In the genomic region with DNA sequence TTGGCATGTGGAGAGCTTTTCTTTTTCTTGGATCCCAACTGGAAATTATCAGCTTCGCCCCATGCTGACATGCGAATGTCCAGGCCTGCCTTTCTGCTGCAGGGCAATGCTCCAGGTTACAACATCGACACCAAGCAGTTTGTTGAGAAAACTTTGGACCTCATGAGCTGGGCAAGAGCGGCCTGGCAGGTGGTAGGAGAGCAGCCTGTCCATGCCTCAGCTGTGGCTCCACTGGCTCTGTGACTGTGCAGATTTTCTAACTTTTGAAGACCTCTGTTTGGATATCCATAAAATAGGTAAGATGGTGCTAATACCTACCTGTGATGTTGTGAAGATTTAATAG, we compare ENCODE assay signal across 17 cellular contexts. TPM values are rescaled to one million over a fixed set of nuclear protein-coding genes. Genes with fewer than 3 reads are reported as not detected.
DNase-seq lines count a peak whose midpoint lies in the region; ATAC-seq and TF ChIP-seq lines count a peak whose summit lies in the region.
"Had no signal": no experiment of that assay in that cellular context is flagged by ENCODE, and none has a peak within 500 bp of the region (broad histone marks: within the 10 kb centered on the region; RNA-seq: fewer than 3 reads in every experiment).

No MANE protein-coding gene starts in this region.

- CTCF ChIA-PET in SK-N-SH (lab: Yijun Ruan, JAX) (interaction anchor here (0.7 to 1.4 kb wide), 3 partner anchors 16 to 375 kb away, joined by 3 to 4 read pairs (median 3); no protein-coding TSS in a partner anchor), mammary epithelial cell (lab: Charles Lee; ENCODE audit: low non-redundant PET) (no interaction called here)

- in situ Hi-C loops in mammary epithelial cell (cut with MboI; ENCODE audit: low sequenced_read_pairs in 2 of 2): no loop called here

- H3K4me2 ChIP-seq in SK-N-SH (no peak overlapping the region), mammary epithelial cell (ENCODE audit: insufficient read depth, low read depth, low read length) (no peak overlapping the region)
- H3K4me2 ChIP-seq: PC-9 had no signal

- no peak for TF ChIP-seq CTCF in fibroblast of pulmonary artery (IDR thresholded peaks at IDR 0.05; ENCODE audit: low read length, missing control alignments)
- no peak for TF ChIP-seq CTCF in liver (IDR thresholded peaks at IDR 0.05; ENCODE audit: low read depth, low read length, missing input control)
- TF ChIP-seq CTCF in prostate gland (IDR thresholded peaks at IDR 0.05): no peak
- no peak for TF ChIP-seq CTCF in SK-N-SH (IDR thresholded peaks at IDR 0.05)
- no peak for TF ChIP-seq CTCF in mammary epithelial cell (conservative IDR thresholded peaks at IDR 0.05 in 1 of 2, IDR thresholded peaks at IDR 0.05 in 1 of 2; ENCODE audit: extremely low read depth in 1 of 2, insufficient read depth in 1 of 2, low read depth in 1 of 2, low read length in 2 of 2)

- dilution Hi-C loops in mammary epithelial cell (cut with HindIII; ENCODE audit: low sequenced_read_pairs): no loop called here

- H3K9me3 ChIP-seq in liver (ENCODE audit: control insufficient read depth in 4 of 4, low read length in 3 of 4) (no peaks in the 10 kb centered on the region), prostate gland (no peaks in the 10 kb centered on the region), SK-N-SH (no peaks in the 10 kb centered on the region), mammary epithelial cell (replicated peaks; ENCODE audit: insufficient read depth, low read length) (no peaks in the 10 kb centered on the region)

- TF ChIP-seq RAD21 in liver (IDR thresholded peaks at IDR 0.05) (peak; percentile 44 to 60), SK-N-SH (IDR thresholded peaks at IDR 0.05; ENCODE audit: low read length) (no peak)

- peak; percentile 38 for ATAC-seq in sciatic nerve

- BruUV-seq in mammary epithelial cell (replicated peaks; lab: Mats Ljungman, UMichigan): no TSS peak

- no peaks in the 10 kb centered on the region for H3K79me2 ChIP-seq in SK-N-SH (ENCODE audit: insufficient read depth)
- H3K79me2 ChIP-seq in mammary epithelial cell (ENCODE audit: insufficient read depth, low read length): no peaks in the 10 kb centered on the region

- no peak for TF ChIP-seq EP300 in SK-N-SH (IDR thresholded peaks at IDR 0.05; ENCODE audit: borderline replicate concordance in 1 of 2, low read depth in 1 of 2, low read length in 1 of 2)

- H3K9ac ChIP-seq in liver (ENCODE audit: low read depth in 1 of 2, low read length in 2 of 2) (no peak overlapping the region), SK-N-SH (no peak overlapping the region), mammary epithelial cell (ENCODE audit: insufficient read depth, low read length) (no peak overlapping the region)

- no peaks in the 10 kb centered on the region for H3F3A ChIP-seq in SK-N-SH (replicated peaks; ENCODE audit: insufficient read depth)

- DNase-seq in NCI-H446 treated with DMSO at 0.1 percent for 48 hours (lab: John Stamatoyannopoulos, UW): peak; percentile 54
- peak; percentile 27 for DNase-seq in fibroblast of pulmonary artery (ENCODE audit: low read depth)
- DNase-seq in sciatic nerve (ENCODE audit: low spot score): no peak
- no peak for DNase-seq in prostate gland (ENCODE audit: low spot score)
- no peak for DNase-seq in SK-N-SH
- DNase-seq in mammary epithelial cell: no peak
- DNase-seq: CD4-positive, CD25-positive, alpha-beta regulatory T cell; COR-L47; Kasumi-1; NCI-H1694 treated with DMSO at 0.1 percent for 48 hours; NCI-H2081 treated with DMSO at 0.1 percent for 48 hours; NCI-H2171 treated with DMSO at 0.1 percent for 48 hours; NCI-H526; PC-9; RPMI8226; SIG-M5 had no signal

- WGBS in liver: 33% methylated on average over 4 of the region's 4 CpGs
- WGBS in prostate gland: 80% methylated on average over 4 of the region's 4 CpGs
- WGBS in SK-N-SH (ENCODE audit: low lambda C conversion rate): 87% methylated on average over 4 of the region's 4 CpGs
- 83% methylated on average over 3 of the region's 4 CpGs for WGBS in mammary epithelial cell (ENCODE audit: low coverage, missing lambda C conversion rate)

- H2AFZ ChIP-seq in SK-N-SH (ENCODE audit: low read depth) (no peak overlapping the region), mammary epithelial cell (ENCODE audit: low read depth, low read length) (no peak overlapping the region)
- H2AFZ ChIP-seq: PC-9 had no signal

- H3K27me3 ChIP-seq in liver (ENCODE audit: control insufficient read depth in 4 of 4, insufficient read depth in 4 of 4, low read length in 3 of 4) (no peaks in the 10 kb centered on the region), prostate gland (replicated peaks; ENCODE audit: insufficient read depth) (no peaks in the 10 kb centered on the region), SK-N-SH (ENCODE audit: insufficient read depth) (no peaks in the 10 kb centered on the region; the same call in 1 of the 2 replicates), mammary epithelial cell (ENCODE audit: insufficient read depth, low read length) (no peaks in the 10 kb centered on the region)

- no peak for TF ChIP-seq POLR2A in prostate gland (IDR thresholded peaks at IDR 0.05)

- POLR2A ChIA-PET in SK-N-SH (lab: Yijun Ruan, JAX): no interaction called here

- H3K4me3 ChIP-seq in fibroblast of pulmonary artery (replicated peaks; ENCODE audit: low read depth, low read length) (no peak overlapping the region), liver (ENCODE audit: low read depth in 1 of 3, low read length in 3 of 3) (no peak overlapping the region), prostate gland (no peak overlapping the region), SK-N-SH (ENCODE audit: low read depth in 2 of 2, low read length in 1 of 2) (no peak overlapping the region), mammary epithelial cell (replicated peaks in 1 of 3; ENCODE audit: insufficient read depth in 1 of 3, low read depth in 2 of 3, low read length in 3 of 3) (no peak overlapping the region)
- H3K4me3 ChIP-seq: PC-9 had no signal

- H3K4me1 ChIP-seq in liver (ENCODE audit: control insufficient read depth in 4 of 4, insufficient read depth in 4 of 4, low read length in 3 of 4) (peaks cover 2 to 44% (median 37%) of the 10 kb centered on the region in 4 donors), prostate gland (replicated peaks) (no peaks in the 10 kb centered on the region), SK-N-SH (ENCODE audit: control insufficient read depth in 1 of 2, insufficient read depth in 2 of 2, low read depth in 1 of 2, low read length in 1 of 2) (peaks cover 0 to 6% of the 10 kb centered on the region in 2 experiments; a peak in 1 of 4 replicates), mammary epithelial cell (ENCODE audit: insufficient read depth, low read length) (no peaks in the 10 kb centered on the region)

- H3K9me2 ChIP-seq in SK-N-SH: no peaks in the 10 kb centered on the region

- intact Hi-C loops in sciatic nerve (cut with DNase I): no loop called here
- intact Hi-C loops in prostate gland (cut with DNase I): no loop called here
- intact Hi-C loops in mammary epithelial cell (cut with micrococcal nuclease): no loop called here

- peak overlapping the region; percentile 73 to 83 for H3K27ac ChIP-seq in liver (ENCODE audit: low read depth in 1 of 2, low read length in 2 of 2)
- H3K27ac ChIP-seq in prostate gland: no peak overlapping the region
- no peak overlapping the region for H3K27ac ChIP-seq in SK-N-SH (ENCODE audit: low read depth in 2 of 2, low read length in 1 of 2)
- no peak overlapping the region for H3K27ac ChIP-seq in mammary epithelial cell (ENCODE audit: insufficient read depth, low read depth, low read length)
- H3K27ac ChIP-seq: PC-9 had no signal

- H4K20me1 ChIP-seq in SK-N-SH (ENCODE audit: insufficient read depth) (no peaks in the 10 kb centered on the region), mammary epithelial cell (ENCODE audit: insufficient read depth, low read length) (no peaks in the 10 kb centered on the region)

- H3K36me3 ChIP-seq in liver (ENCODE audit: control insufficient read depth in 4 of 4, insufficient read depth in 3 of 4, low read depth in 1 of 4, low read length in 3 of 4) (no peaks in the 10 kb centered on the region), prostate gland (no peaks in the 10 kb centered on the region), SK-N-SH (replicated peaks in 1 of 2; ENCODE audit: control insufficient read depth in 1 of 2, insufficient read depth in 2 of 2, low read length in 1 of 2) (no peaks in the 10 kb centered on the region), mammary epithelial cell (ENCODE audit: insufficient read depth, low read length) (no peaks in the 10 kb centered on the region)

TF ChIP-seq in SK-N-SH, 30 proteins besides CTCF, POLR2A, EP300 and RAD21 (continues in another document):
- TF ChIP-seq SIN3A (IDR thresholded peaks at IDR 0.05; ENCODE audit: borderline replicate concordance, low read depth, low read length) (no peak), TEAD4 (IDR thresholded peaks at IDR 0.05; ENCODE audit: borderline replicate concordance, insufficient read depth) (no peak), FOXM1 (IDR thresholded peaks at IDR 0.05; ENCODE audit: low read depth) (no peak), GABPA (IDR thresholded peaks at IDR 0.05; ENCODE audit: low read depth) (no peak), MXI1 (IDR thresholded peaks at IDR 0.05; ENCODE audit: low read depth, low read length) (no peak)
- TF ChIP-seq, protein P1, sequence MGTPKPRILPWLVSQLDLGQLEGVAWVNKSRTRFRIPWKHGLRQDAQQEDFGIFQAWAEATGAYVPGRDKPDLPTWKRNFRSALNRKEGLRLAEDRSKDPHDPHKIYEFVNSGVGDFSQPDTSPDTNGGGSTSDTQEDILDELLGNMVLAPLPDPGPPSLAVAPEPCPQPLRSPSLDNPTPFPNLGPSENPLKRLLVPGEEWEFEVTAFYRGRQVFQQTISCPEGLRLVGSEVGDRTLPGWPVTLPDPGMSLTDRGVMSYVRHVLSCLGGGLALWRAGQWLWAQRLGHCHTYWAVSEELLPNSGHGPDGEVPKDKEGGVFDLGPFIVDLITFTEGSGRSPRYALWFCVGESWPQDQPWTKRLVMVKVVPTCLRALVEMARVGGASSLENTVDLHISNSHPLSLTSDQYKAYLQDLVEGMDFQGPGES (IDR thresholded peaks at IDR 0.05; ENCODE audit: low read depth, low read length): no peak

RNA-seq across cellular contexts. Expression of a gene that starts 41.5 kb away (rescaled TPM):
- total RNA-seq in liver (10 to 100 TPM; 14.9 to 28.2 TPM), sciatic nerve (28.6 TPM), prostate gland (10 to 100 TPM in 1 of 2 donors, 1 to 10 TPM in 1; 5.7 to 29.7 TPM), mammary epithelial cell (1 to 10 TPM in 1 of 2 donors, under 1 TPM in 1; 0.61 to 1.2 TPM)
- polyA plus RNA-seq in liver (10 to 100 TPM in 1 of 2 donors, 1 to 10 TPM in 1; 9.8 to 71.3 TPM), SK-N-SH (2012; rRNA removed) (5.4 and 6.1 TPM in 2 replicates), mammary epithelial cell (1.8 TPM)
- polyA plus RNA-seq in SK-N-SH (2012; cell fraction: cytosol; rRNA removed): 6.3 and 9.4 TPM in 2 replicates
- 2.6 and 4.3 TPM in 2 replicates for polyA plus RNA-seq in SK-N-SH (2012; cell fraction: nucleus; rRNA removed)
- not detected for polyA minus RNA-seq in mammary epithelial cell
- total RNA-seq: CD4-positive, CD25-positive, alpha-beta regulatory T cell had no signal
- polyA plus RNA-seq: CD4-positive, CD25-positive, alpha-beta regulatory T cell had no signal

RNA-seq across cellular contexts. Expression of a gene that starts 51.1 kb away (rescaled TPM):
- 1 to 10 TPM; 3.0 to 6.6 TPM for total RNA-seq in liver
- 1 to 10 TPM; 5.6 to 8.3 TPM for polyA plus RNA-seq in liver
- 28.8 TPM for total RNA-seq in sciatic nerve
- 1 to 10 TPM; 2.3 to 8.2 TPM for total RNA-seq in prostate gland
- polyA plus RNA-seq in SK-N-SH (2012; rRNA removed): 8.6 and 21.4 TPM in 2 replicates
- polyA plus RNA-seq in SK-N-SH (2012; cell fraction: cytosol; rRNA removed): 11.7 TPM in 2 replicates
- polyA plus RNA-seq in SK-N-SH (2012; cell fraction: nucleus; rRNA removed): 17.6 and 19.7 TPM in 2 replicates
- under 1 TPM; 0.33 to 0.61 TPM for total RNA-seq in mammary epithelial cell
- 0.12 TPM for polyA plus RNA-seq in mammary epithelial cell
- not detected for polyA minus RNA-seq in mammary epithelial cell
- polyA plus RNA-seq: CD4-positive, CD25-positive, alpha-beta regulatory T cell had no signal

Comparison
In these comparisons a context has a peak if more than half of its experiments do, and no peak if none do; other contexts are left out.
1. DNase-seq: peak in NCI-H446 treated with DMSO at 0.1 percent for 48 hours (single experiment) and fibroblast of pulmonary artery (single experiment); none in sciatic nerve (single experiment), prostate gland (single experiment), SK-N-SH (single experiment) and mammary epithelial cell (single experiment).
2. H3K27ac ChIP-seq: peak in liver (2 of 2); none in prostate gland (0 of 2), SK-N-SH (0 of 2) and mammary epithelial cell (single experiment).